ENCODE assay signal across 8 cellular contexts in genomic region chr15:76973362-76973743, GRCh38. TPM values are rescaled to one million over a fixed set of nuclear protein-coding genes. Genes with fewer than 3 reads are reported as not detected.
DNase-seq lines count a peak whose midpoint lies in the region; ATAC-seq, FAIRE-seq and TF ChIP-seq lines count a peak whose summit lies in the region.

No MANE protein-coding gene starts in this region.

- H3K4me1 ChIP-seq in GM12878 (ENCODE audit: control insufficient read depth, insufficient read depth, low read length) (no peaks in the 10 kb centered on the region), left lung (peaks cover 0 to 14% of the 10 kb centered on the region in 2 donors)

- intact Hi-C loops in GM12878 (cut with micrococcal nuclease; ENCODE audit: unreplicated experiment) (loop anchor here (2.0 to 5.0 kb wide), 2 partner anchors 51 to 114 kb away; no protein-coding TSS in a partner anchor), left lung (cut with DNase I) (no loop called here)

- no peaks in the 10 kb centered on the region for H3K9me3 ChIP-seq in GM12878 (replicated peaks; ENCODE audit: control insufficient read depth, insufficient read depth, low read length)
- no peaks in the 10 kb centered on the region for H3K9me3 ChIP-seq in left lung

- 1% methylated on average over 4 of the region's 4 CpGs for WGBS in GM12878 (ENCODE audit: insufficient coverage, insufficient replicate concordance, low lambda C conversion rate, missing lambda C conversion rate)

- POLR2A ChIA-PET in GM12878 (lab: Charles Lee), result interaction anchor here (0.9 to 2.6 kb wide), 4 partner anchors 40 to 570 kb away, joined by 3 to 10 read pairs (median 6); no protein-coding TSS in a partner anchor

- RAD21 ChIA-PET in GM12878 (lab: Charles Lee; ENCODE audit: unreplicated experiment), result interaction anchor here (0.6 to 15.6 kb wide), 36 partner anchors 9 to 637 kb away, joined by 3 to 259 read pairs (median 4); partner anchors contain the start of genes ISL2 and PSTPIP1

- SMC1A ChIA-PET in GM12878 (lab: Charles Lee; ENCODE audit: uncharacterized antibody, unreplicated experiment), result interaction anchor here (0.7 to 14.1 kb wide), 35 partner anchors 8 to 570 kb away, joined by 3 to 375 read pairs (median 6); partner anchors contain the start of gene PSTPIP1

- H4K20me1 ChIP-seq in GM12878 (ENCODE audit: control insufficient read depth, insufficient read depth), result no peaks in the 10 kb centered on the region

- H3K36me3 ChIP-seq in GM12878 (ENCODE audit: control insufficient read depth in 2 of 2, insufficient read depth in 2 of 2, low read length in 1 of 2), result no peaks in the 10 kb centered on the region
- no peaks in the 10 kb centered on the region for H3K36me3 ChIP-seq in left lung

- peak; percentile 72 to 79 (median 73) for TF ChIP-seq CTCF in GM12878 (IDR thresholded peaks at IDR 0.05 in 2 of 3, conservative IDR thresholded peaks at IDR 0.05 in 1 of 3; ENCODE audit: control insufficient read depth in 2 of 3, extremely low read depth in 1 of 3, insufficient read depth in 1 of 3, low read depth in 3 of 3, low read length in 3 of 3)
- peak; percentile 25 to 51 for TF ChIP-seq CTCF in left lung (IDR thresholded peaks at IDR 0.05)

- peak; percentile 89 for TF ChIP-seq RAD21 in GM12878 (IDR thresholded peaks at IDR 0.05; ENCODE audit: insufficient read depth, low read depth, low read length)

- BruUV-seq in GM12878 (replicated peaks; lab: Mats Ljungman, UMichigan), result no TSS peak

- no peaks in the 10 kb centered on the region for H3K79me2 ChIP-seq in GM12878 (ENCODE audit: control insufficient read depth, insufficient read depth, low read length)

- H3K27me3 ChIP-seq in GM12878 (replicated peaks in 1 of 2; ENCODE audit: control insufficient read depth in 2 of 2, insufficient read depth in 2 of 2, low read length in 1 of 2), result no peaks in the 10 kb centered on the region
- no peaks in the 10 kb centered on the region for H3K27me3 ChIP-seq in left lung

- no peak overlapping the region for H3K4me3 ChIP-seq in GM12878
- H3K4me3 ChIP-seq in left lung, result no peak overlapping the region

- H3K27ac ChIP-seq in GM12878 (ENCODE audit: control insufficient read depth, insufficient read depth) (no peak overlapping the region), left lung (no peak overlapping the region)

- DNase-seq in A172 (ENCODE audit: low spot score), result peak; percentile 18
- peak; percentile 26 for DNase-seq in H54 (ENCODE audit: insufficient read length, low spot score)
- peak in 4 of 5 donors; percentile 43 to 64 (median 45) for DNase-seq in T-helper 1 cell
- no peak for DNase-seq in GM12878 (ENCODE audit: low read depth, low spot score)
- DNase-seq in left lung, result no peak
- DNase-seq in stimulated activated naive CD4-positive, alpha-beta T cell treated with Interleukin-2 at 50 U/mL for 16 hours (lab: John Stamatoyannopoulos, UW), result peak; percentile 58
- DNase-seq in COR-L47 (lab: John Stamatoyannopoulos, UW), result no peak

- TF ChIP-seq POLR2A in H54 (IDR thresholded peaks at IDR 0.05; ENCODE audit: low read depth, low read length) (no peak), GM12878 (IDR thresholded peaks at IDR 0.05; ENCODE audit: low read depth, low read length) (no peak)

- ATAC-seq in GM12878 (peak; percentile 86), left lung (peak; percentile 61), GM21529 (IDR thresholded peaks at IDR 0.05; ENCODE audit: unreplicated experiment) (no peak)

- FAIRE-seq in H54 (lab: Jason Lieb, UNC), result no peak
- no peak for FAIRE-seq in GM12878 (lab: Jason Lieb, UNC)

- in situ Hi-C loops in GM12878 (cut with MboI), result no loop called here

- CTCF ChIA-PET in GM12878 (lab: Yijun Ruan, JAX), result interaction anchor here (0.6 to 16.6 kb wide), 52 partner anchors 9 to 574 kb away, joined by 3 to 483 read pairs (median 9); partner anchors contain the start of gene PSTPIP1

- no peak overlapping the region for H2AFZ ChIP-seq in GM12878 (ENCODE audit: control insufficient read depth, low read depth, low read length)

- TF ChIP-seq EP300 in GM12878 (IDR thresholded peaks at IDR 0.05; ENCODE audit: borderline replicate concordance in 1 of 2, control insufficient read depth in 1 of 2, low read depth in 2 of 2, low read length in 2 of 2), result no peak

- H3K9ac ChIP-seq in GM12878 (ENCODE audit: control insufficient read depth, insufficient read depth, low read length), result no peak overlapping the region

- H3K4me2 ChIP-seq in GM12878 (ENCODE audit: control insufficient read depth, insufficient read depth), result no peak overlapping the region

TF ChIP-seq in GM12878, 131 proteins besides CTCF, POLR2A, EP300 and RAD21:
- TF ChIP-seq YY1 (IDR thresholded peaks at IDR 0.05; ENCODE audit: low read depth, low read length) (0 out of 2 replicates have a peak, but pooled peaks have one; percentile 27), GATAD2B (conservative IDR thresholded peaks at IDR 0.05; ENCODE audit: low read depth) (0 out of 2 replicates have a peak, but pooled peaks have one; percentile 13), IRF4 (IDR thresholded peaks at IDR 0.05; ENCODE audit: low read depth, low read length) (no peak), TCF12 (IDR thresholded peaks at IDR 0.05; ENCODE audit: low read depth, low read length) (peak; percentile 75; the same call in 1 of the 2 replicates), NBN (IDR thresholded peaks at IDR 0.05) (0 out of 2 replicates have a peak, but pooled peaks have one; percentile 22), SPI1 (IDR thresholded peaks at IDR 0.05; ENCODE audit: borderline replicate concordance, insufficient read depth, low read depth, low read length) (no peak), SMC3 (IDR thresholded peaks at IDR 0.05; ENCODE audit: borderline replicate concordance, low read length) (peak; percentile 75), WRNIP1 (IDR thresholded peaks at IDR 0.05; ENCODE audit: borderline replicate concordance, low read depth, low read length) (no peak), HCFC1 (IDR thresholded peaks at IDR 0.05; ENCODE audit: low read length) (no peak), RELA (IDR thresholded peaks at IDR 0.05; ENCODE audit: borderline replicate concordance, partially characterized antibody) (no peak), DPF2 (IDR thresholded peaks at IDR 0.05) (no peak), NRF1 (conservative IDR thresholded peaks at IDR 0.05; ENCODE audit: low read depth, low read length) (no peak), BHLHE40 (IDR thresholded peaks at IDR 0.05; ENCODE audit: borderline replicate concordance in 1 of 2, low read depth in 2 of 2, low read length in 1 of 2) (peak in 1 of 2 experiments; percentile 36; a peak in 1 of 4 replicates)

RNA-seq across cellular contexts. Expression of gene PSTPIP1, which starts 21.6 kb away (rescaled TPM):
- total RNA-seq in A172 (2014; rRNA removed; shearing (Covaris generic)), result 0.33 and 1.0 TPM in 2 replicates
- total RNA-seq in GM12878 (2013; cell fraction: nucleolus; rRNA removed), result 1.4 and 1.9 TPM in 2 replicates
- 20.1 and 22.6 TPM in 2 replicates for total RNA-seq in GM12878 (2014; rRNA removed)
- 11.2 and 12.0 TPM in 2 replicates for total RNA-seq in GM12878 (2014; rRNA removed; fragmentation: Illumina TruSeq; extraction: Trizol)
- total RNA-seq in GM12878 (2021), result 28.6 and 29.3 TPM in 2 replicates
- polyA plus RNA-seq in GM12878 (2011; ENCODE audit: low read depth), result 4.1 TPM
- polyA plus RNA-seq in GM12878 (2011; rRNA removed), result 2.4 and 3.9 TPM in 2 replicates
- polyA plus RNA-seq in GM12878 (2011; cell fraction: cytosol; rRNA removed), result 5.2 and 7.5 TPM in 2 replicates
- polyA plus RNA-seq in GM12878 (2011; cell fraction: nucleus; rRNA removed), result 20.8 and 25.0 TPM in 2 replicates
- 9.7 and 13.0 TPM in 2 replicates for polyA plus RNA-seq in GM12878 (2012)
- 1.8 and 8.8 TPM in 2 replicates for polyA plus RNA-seq in GM12878 (2014; fragmentation: Illumina TruSeq; extraction: Trizol)
- polyA plus RNA-seq in GM12878 (2014; fragmentation: Nextera tagmentation; extraction: Ambion mirVana), result 1 to 10 TPM in 1 of 2 experiments, under 1 TPM in 1; 0.50 to 5.7 TPM
- 23.8 and 23.9 TPM in 2 replicates for polyA plus RNA-seq in GM12878 (2014; rRNA removed)
- polyA plus RNA-seq in GM12878 (2016; fragmentation: Nextera tagmentation; extraction: Ambion mirVana), result 10 to 100 TPM; 17.8 to 19.0 TPM
- polyA minus RNA-seq in GM12878 (2011; rRNA and poly(A)+ RNA removed), result 1.3 and 3.0 TPM in 2 replicates
- polyA minus RNA-seq in GM12878 (2011; cell fraction: cytosol; rRNA and poly(A)+ RNA removed), result 1.5 and 3.3 TPM in 2 replicates
- 6.8 and 11.0 TPM in 2 replicates for polyA minus RNA-seq in GM12878 (2011; cell fraction: nucleus; rRNA and poly(A)+ RNA removed)
- 10 to 100 TPM in 1 of 2 donors, 1 to 10 TPM in 1; 9.1 to 52.9 TPM for total RNA-seq in left lung

RNA-seq across cellular contexts. Expression of gene RCN2, which starts 41.8 kb away (rescaled TPM):
- total RNA-seq in A172 (2014; rRNA removed; shearing (Covaris generic)), result 167 and 217 TPM in 2 replicates
- total RNA-seq in GM12878 (2013; cell fraction: nucleolus; rRNA removed), result 15.9 and 16.7 TPM in 2 replicates
- total RNA-seq in GM12878 (2014; rRNA removed) (5.0 and 6.0 TPM in 2 replicates), GM12878 (2014; rRNA removed; fragmentation: Illumina TruSeq; extraction: Trizol) (12.1 and 12.9 TPM in 2 replicates), GM12878 (2021) (7.3 and 7.9 TPM in 2 replicates), left lung (10 to 100 TPM; 42.3 to 73.8 TPM)
- polyA plus RNA-seq in GM12878 (2011; ENCODE audit: low read depth), result 6.1 TPM
- polyA plus RNA-seq in GM12878 (2011; rRNA removed) (27.5 and 49.7 TPM in 2 replicates), GM12878 (2014; fragmentation: Illumina TruSeq; extraction: Trizol) (13.5 and 15.9 TPM in 2 replicates), GM12878 (2014; fragmentation: Nextera tagmentation; extraction: Ambion mirVana) (10 to 100 TPM in 1 of 2 experiments, 1 to 10 TPM in 1; 4.9 to 12.8 TPM), GM12878 (2014; rRNA removed) (11.6 and 12.7 TPM in 2 replicates), GM12878 (2016; fragmentation: Nextera tagmentation; extraction: Ambion mirVana) (10 to 100 TPM; 37.2 to 41.0 TPM)
- polyA plus RNA-seq in GM12878 (2011; cell fraction: cytosol; rRNA removed), result 6.1 and 7.3 TPM in 2 replicates
- polyA plus RNA-seq in GM12878 (2011; cell fraction: nucleus; rRNA removed), result 8.8 and 11.8 TPM in 2 replicates
- 13.1 and 17.2 TPM in 2 replicates for polyA plus RNA-seq in GM12878 (2012)
- 1.7 and 4.6 TPM in 2 replicates for polyA minus RNA-seq in GM12878 (2011; rRNA and poly(A)+ RNA removed)
- 1.6 and 4.5 TPM in 2 replicates for polyA minus RNA-seq in GM12878 (2011; cell fraction: cytosol; rRNA and poly(A)+ RNA removed)
- 1.7 and 4.0 TPM in 2 replicates for polyA minus RNA-seq in GM12878 (2011; cell fraction: nucleus; rRNA and poly(A)+ RNA removed)

Comparison
In these comparisons a context has a peak if more than half of its experiments do, and no peak if none do; other contexts are left out.
1. DNase-seq: peak in A172 (single experiment), H54 (single experiment), T-helper 1 cell (4 of 5) and stimulated activated naive CD4-positive, alpha-beta T cell treated with Interleukin-2 at 50 U/mL for 16 hours (single experiment); none in GM12878 (single experiment), left lung (0 of 2) and COR-L47 (single experiment).